Comparison of ENCODE assay signal across 15 cellular contexts in the genomic region with DNA sequence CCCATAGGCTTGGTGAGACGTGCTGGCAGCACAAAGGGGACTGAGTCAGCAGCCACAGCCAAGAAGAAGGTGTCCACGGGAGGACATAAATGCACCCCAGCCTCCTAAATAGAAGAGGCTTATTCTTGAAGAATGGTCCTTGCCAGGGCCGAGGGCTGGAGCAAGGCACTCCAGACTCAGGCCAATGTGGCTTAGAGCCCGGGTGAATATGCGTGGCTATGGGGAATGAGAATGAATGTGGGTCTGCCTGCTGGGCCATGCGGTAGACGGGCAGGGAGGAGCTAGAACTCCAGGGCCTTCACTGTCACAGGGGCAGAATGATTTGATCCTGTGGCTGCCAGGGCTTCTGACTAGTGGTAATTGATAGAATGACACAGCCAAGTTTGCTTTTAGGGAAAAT. TPM values are rescaled to one million over a fixed set of nuclear protein-coding genes. Genes with fewer than 3 reads are reported as not detected.
A peak's percentile ranks its signal among the peaks of the same experiment; 100 is the strongest.
DNase-seq lines count a peak whose midpoint lies in the region; TF ChIP-seq lines count a peak whose summit lies in the region.
"Had no signal": no experiment of that assay in that cellular context is flagged by ENCODE, and none has a peak within 500 bp of the region (broad histone marks: within the 10 kb centered on the region; RNA-seq: fewer than 3 reads in every experiment).

No MANE protein-coding gene starts in this region.

- TF ChIP-seq CTCF in type B pancreatic cell (conservative IDR thresholded peaks at IDR 0.05), result no peak

- H3K4me3 Mint-ChIP-seq in activated naive CD4-positive, alpha-beta T cell treated with anti-CD3 and anti-CD28 coated beads, Interleukin-2, amount 50 U/mL, for 24 hours, result no peak overlapping the region
- H3K4me3 Mint-ChIP-seq in type B pancreatic cell, result no peak overlapping the region
- H3K4me3 Mint-ChIP-seq: activated T-helper 1 cell treated with anti-CD3 and anti-CD28 coated beads, Interleukin-12 subunit alpha, Interleukin-12 subunit beta, Interleukin-2, Interleukin-4 antibody, amounts not matched to agents 30 ng/mL and 10 ng/mL and 1 ng/mL, durations not matched to agents 14 hours and 24 hours and 36 hours had no signal

- H3K4me1 Mint-ChIP-seq in activated naive CD4-positive, alpha-beta T cell treated with anti-CD3 and anti-CD28 coated beads, Interleukin-2, amount 50 U/mL, for 24 hours, result peaks cover 5% of the 10 kb centered on the region
- H3K4me1 Mint-ChIP-seq in type B pancreatic cell (ENCODE audit: unreplicated experiment), result peaks cover 4% of the 10 kb centered on the region

- peak overlapping the region; percentile 43 for H3K27ac Mint-ChIP-seq in activated naive CD4-positive, alpha-beta T cell treated with anti-CD3 and anti-CD28 coated beads, Interleukin-2, amount 50 U/mL, for 24 hours
- H3K27ac Mint-ChIP-seq in type B pancreatic cell, result no peak overlapping the region

- H3K36me3 Mint-ChIP-seq in activated naive CD4-positive, alpha-beta T cell treated with anti-CD3 and anti-CD28 coated beads, Interleukin-2, amount 50 U/mL, for 24 hours, result peaks cover 14% of the 10 kb centered on the region
- H3K36me3 Mint-ChIP-seq in type B pancreatic cell, result peaks cover 29% of the 10 kb centered on the region

- no peak for DNase-seq in activated naive CD4-positive, alpha-beta T cell (lab: John Stamatoyannopoulos, UW)
- peak; percentile 18 for DNase-seq in midbrain (lab: John Stamatoyannopoulos, UW)
- no peak for DNase-seq in SKM-1 (lab: John Stamatoyannopoulos, UW; ENCODE audit: unreplicated experiment)
- DNase-seq in type B pancreatic cell (ENCODE audit: extremely low spot score, unreplicated experiment), result no peak
- DNase-seq in GM03348 (ENCODE audit: low spot score), result no peak
- DNase-seq: NCI-H526 treated with DMSO at 0.1 percent for 48 hours had no signal

- H3K27ac ChIP-seq in angular gyrus (ENCODE audit: low read depth, low read length) (peak overlapping the region; percentile 8), temporal lobe (ENCODE audit: low read depth, low read length) (peak overlapping the region; percentile 7)
- H3K27ac ChIP-seq: A549; BLaER1 treated with 17β-estradiol and CSF1 and Interleukin-3, amounts not matched to agents 10 nM and 100 nM; left lung; SJCRH30; upper lobe of left lung had no signal

- no peaks in the 10 kb centered on the region for H3K27me3 Mint-ChIP-seq in activated naive CD4-positive, alpha-beta T cell treated with anti-CD3 and anti-CD28 coated beads, Interleukin-2, amount 50 U/mL, for 24 hours
- H3K27me3 Mint-ChIP-seq in type B pancreatic cell, result no peaks in the 10 kb centered on the region

- H3K9me3 Mint-ChIP-seq in activated naive CD4-positive, alpha-beta T cell treated with anti-CD3 and anti-CD28 coated beads, Interleukin-2, amount 50 U/mL, for 24 hours, result no peaks in the 10 kb centered on the region
- no peaks in the 10 kb centered on the region for H3K9me3 Mint-ChIP-seq in type B pancreatic cell
- H3K9me3 Mint-ChIP-seq: activated T-helper 1 cell treated with anti-CD3 and anti-CD28 coated beads, Interleukin-12 subunit alpha, Interleukin-12 subunit beta, Interleukin-2, Interleukin-4 antibody, amounts not matched to agents 30 ng/mL and 10 ng/mL and 1 ng/mL, durations not matched to agents 14 hours and 24 hours and 36 hours had no signal

RNA-seq across cellular contexts. Expression of gene DHX30, which starts 34.0 kb away (rescaled TPM):
- 60.0 TPM for total RNA-seq in temporal lobe
- total RNA-seq in type B pancreatic cell (ENCODE audit: low replicate concordance), result 64.2 and 99.5 TPM in 2 replicates

RNA-seq across cellular contexts. Expression of gene SMARCC1, which starts 55.3 kb away (rescaled TPM):
- total RNA-seq in temporal lobe (56.3 TPM), type B pancreatic cell (ENCODE audit: low replicate concordance) (147 and 200 TPM in 2 replicates)
